In the genomic region with DNA sequence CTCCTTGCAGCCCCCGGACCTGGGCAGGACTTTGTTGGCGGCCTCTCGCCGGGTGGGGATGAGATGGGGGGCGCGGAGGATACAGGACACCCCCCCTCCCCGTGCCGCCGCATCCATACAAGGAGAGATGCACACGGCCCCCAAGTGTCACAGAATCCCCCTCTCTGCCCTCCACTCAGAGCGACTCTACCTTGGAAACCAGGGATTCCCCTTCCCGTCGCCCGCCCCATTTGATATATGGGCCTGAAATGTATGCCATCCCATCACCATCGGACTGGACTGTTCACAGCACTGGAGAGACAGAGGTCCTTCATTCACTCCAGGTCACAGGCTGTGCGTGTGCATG, we compare ENCODE assay signal across 8 cellular contexts. TPM values are rescaled to one million over a fixed set of nuclear protein-coding genes. Genes with fewer than 3 reads are reported as not detected.
A peak's percentile ranks its signal among the peaks of the same experiment; 100 is the strongest.
DNase-seq lines count a peak whose midpoint lies in the region; ATAC-seq and TF ChIP-seq lines count a peak whose summit lies in the region.

No MANE protein-coding gene starts in this region.

- POLR2A ChIA-PET in BJ (lab: Charles Lee), result no interaction called here
- POLR2A ChIA-PET in HEK293T (lab: Yijun Ruan, JAX), result no interaction called here

- H3K4me3 ChIP-seq in BJ (ENCODE audit: low read depth, low read length), result peak overlapping the region; percentile 60
- H3K4me3 ChIP-seq in iPS-15b (ENCODE audit: low read depth, low read length), result peak overlapping the region; percentile 64

- peak; percentile 58 for ATAC-seq in stimulated activated naive CD8-positive, alpha-beta T cell treated with anti-CD3 and anti-CD28 coated beads, Interleukin-15, amount 100 ng/mL, for 72 hours
- ATAC-seq in HG03432 (IDR thresholded peaks at IDR 0.05; ENCODE audit: unreplicated experiment), result no peak

- no peak overlapping the region for H3K9ac ChIP-seq in iPS-15b (ENCODE audit: low read depth, low read length)

- no peaks in the 10 kb centered on the region for H3K27me3 Mint-ChIP-seq in activated naive CD8-positive, alpha-beta T cell
- no peaks in the 10 kb centered on the region for H3K27me3 Mint-ChIP-seq in stimulated activated naive CD8-positive, alpha-beta T cell treated with anti-CD3 and anti-CD28 coated beads, Interleukin-15, amount 100 ng/mL, for 72 hours

- no peaks in the 10 kb centered on the region for H3K36me3 ChIP-seq in BJ (ENCODE audit: control insufficient read depth, insufficient read depth, low read length)
- H3K36me3 ChIP-seq in iPS-15b (ENCODE audit: control insufficient read depth, insufficient read depth, low read length), result no peaks in the 10 kb centered on the region

- H3K27me3 ChIP-seq in BJ (ENCODE audit: control insufficient read depth, insufficient read depth, low read length) (no peaks in the 10 kb centered on the region), iPS-15b (ENCODE audit: control insufficient read depth, insufficient read depth, low read length) (no peaks in the 10 kb centered on the region)

- no peak for TF ChIP-seq CTCF in BJ (IDR thresholded peaks at IDR 0.05; ENCODE audit: insufficient read depth, low read depth, low read length)

- DNase-seq in BJ (ENCODE audit: low read depth) (no peak), HEK293T (ENCODE audit: extremely low spot score) (no peak), HCEC 1CT (no peak), RPMI8226 (no peak)
- no peak for DNase-seq in stimulated activated naive CD8-positive, alpha-beta T cell treated with anti-CD3 and anti-CD28 coated beads, Interleukin-15, amount 100 ng/mL, for 72 hours

- H3K4me3 Mint-ChIP-seq in activated naive CD8-positive, alpha-beta T cell, result peak overlapping the region; percentile 93
- peak overlapping the region; percentile 94 to 96 for H3K4me3 Mint-ChIP-seq in stimulated activated naive CD8-positive, alpha-beta T cell treated with anti-CD3 and anti-CD28 coated beads, Interleukin-15, amount 100 ng/mL, for 72 hours

- peaks cover 2% of the 10 kb centered on the region for H3K36me3 Mint-ChIP-seq in activated naive CD8-positive, alpha-beta T cell

- H3K9me3 ChIP-seq in iPS-15b (ENCODE audit: control insufficient read depth, insufficient read depth, low read length), result no peaks in the 10 kb centered on the region

- CTCF ChIA-PET in BJ (lab: Yijun Ruan, JAX) (no interaction called here), HEK293T (lab: Yijun Ruan, JAX) (no interaction called here)

- H3K4me1 Mint-ChIP-seq in activated naive CD8-positive, alpha-beta T cell (ENCODE audit: low read depth), result peaks cover 22% of the 10 kb centered on the region
- peaks cover 19% of the 10 kb centered on the region for H3K4me1 Mint-ChIP-seq in stimulated activated naive CD8-positive, alpha-beta T cell treated with anti-CD3 and anti-CD28 coated beads, Interleukin-15, amount 100 ng/mL, for 72 hours

- peak overlapping the region; percentile 89 for H3K27ac Mint-ChIP-seq in activated naive CD8-positive, alpha-beta T cell
- peak overlapping the region; percentile 92 to 97 for H3K27ac Mint-ChIP-seq in stimulated activated naive CD8-positive, alpha-beta T cell treated with anti-CD3 and anti-CD28 coated beads, Interleukin-15, amount 100 ng/mL, for 72 hours

- H3K4me1 ChIP-seq in iPS-15b (ENCODE audit: control insufficient read depth, insufficient read depth, low read length), result no peaks in the 10 kb centered on the region

- no peaks in the 10 kb centered on the region for H3K9me3 Mint-ChIP-seq in activated naive CD8-positive, alpha-beta T cell (ENCODE audit: low read depth)
- H3K9me3 Mint-ChIP-seq in stimulated activated naive CD8-positive, alpha-beta T cell treated with anti-CD3 and anti-CD28 coated beads, Interleukin-15, amount 100 ng/mL, for 72 hours, result no peaks in the 10 kb centered on the region

TF ChIP-seq in HEK293T, 16 proteins besides CTCF, POLR2A, EP300 and RAD21:
- no peak for TF ChIP-seq ELF4 (IDR thresholded peaks at IDR 0.05)
- TF ChIP-seq, protein P1, sequence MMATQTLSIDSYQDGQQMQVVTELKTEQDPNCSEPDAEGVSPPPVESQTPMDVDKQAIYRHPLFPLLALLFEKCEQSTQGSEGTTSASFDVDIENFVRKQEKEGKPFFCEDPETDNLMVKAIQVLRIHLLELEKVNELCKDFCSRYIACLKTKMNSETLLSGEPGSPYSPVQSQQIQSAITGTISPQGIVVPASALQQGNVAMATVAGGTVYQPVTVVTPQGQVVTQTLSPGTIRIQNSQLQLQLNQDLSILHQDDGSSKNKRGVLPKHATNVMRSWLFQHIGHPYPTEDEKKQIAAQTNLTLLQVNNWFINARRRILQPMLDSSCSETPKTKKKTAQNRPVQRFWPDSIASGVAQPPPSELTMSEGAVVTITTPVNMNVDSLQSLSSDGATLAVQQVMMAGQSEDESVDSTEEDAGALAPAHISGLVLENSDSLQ (IDR thresholded peaks at IDR 0.05), result 0 out of 2 replicates have a peak, but pooled peaks have one; percentile 5

RNA-seq across cellular contexts. Expression of a gene that starts 0.4 kb away (rescaled TPM):
- 9.9 and 18.0 TPM in 2 replicates for polyA plus RNA-seq in BJ (2011; rRNA removed)
- 10.5 and 14.9 TPM in 2 replicates for polyA minus RNA-seq in BJ (2011; rRNA and poly(A)+ RNA removed)

RNA-seq across cellular contexts. Expression of a gene that starts 12.4 kb away (rescaled TPM):
- polyA plus RNA-seq in BJ (2011; rRNA removed), result 28.3 and 36.1 TPM in 2 replicates
- 31.3 and 42.1 TPM in 2 replicates for polyA minus RNA-seq in BJ (2011; rRNA and poly(A)+ RNA removed)

RNA-seq across cellular contexts. Expression of a gene that starts 30.3 kb away (rescaled TPM):
- polyA plus RNA-seq in BJ (2011; rRNA removed), result 10.6 and 17.8 TPM in 2 replicates
- 9.5 and 11.1 TPM in 2 replicates for polyA minus RNA-seq in BJ (2011; rRNA and poly(A)+ RNA removed)

RNA-seq across cellular contexts. Expression of a gene that starts 33.2 kb away (rescaled TPM):
- polyA plus RNA-seq in BJ (2011; rRNA removed), result 24.5 and 44.3 TPM in 2 replicates
- polyA minus RNA-seq in BJ (2011; rRNA and poly(A)+ RNA removed), result 21.4 and 29.8 TPM in 2 replicates

RNA-seq across cellular contexts. Expression of a gene that starts 39.2 kb away (rescaled TPM):
- polyA plus RNA-seq in BJ (2011; rRNA removed), result 3.5 and 5.3 TPM in 2 replicates
- polyA minus RNA-seq in BJ (2011; rRNA and poly(A)+ RNA removed), result 1.7 and 6.4 TPM in 2 replicates
